ENCODE assay signal across 16 cellular contexts in the genomic region with DNA sequence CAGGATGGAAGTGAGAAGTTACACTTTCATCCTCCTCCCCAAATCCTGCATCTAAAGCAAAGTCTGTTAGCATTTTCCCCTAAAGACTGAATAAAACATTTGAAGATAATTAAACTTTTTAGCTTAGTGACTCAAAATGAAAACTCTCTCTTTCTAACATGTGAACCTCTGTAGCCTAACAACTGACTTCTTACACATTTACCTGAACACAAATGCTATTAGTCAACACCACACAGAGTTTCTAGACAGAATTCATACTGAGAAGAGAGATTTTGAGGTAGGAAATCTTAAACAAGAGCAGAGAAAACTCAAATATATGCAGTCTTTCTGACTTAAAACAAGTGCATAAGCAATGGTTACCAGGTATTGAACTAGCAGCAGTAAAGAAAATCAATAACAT.
"Had no signal": no experiment of that assay in that cellular context is flagged by ENCODE, and none has a peak within 500 bp of the region (broad histone marks: within the 10 kb centered on the region; RNA-seq: fewer than 3 reads in every experiment).

No MANE protein-coding gene starts in this region.

- H3K27me3 Mint-ChIP-seq: dendritic cell treated with granulocyte-macrophage colony-stimulating factor and Interleukin-4, amounts not matched to agents 40 ng/mL and 50 ng/mL, for 4 days; effector memory CD8-positive, alpha-beta T cell; stimulated activated memory B cell treated with anti-CD40 and anti-IgM and Interleukin-4, amounts not matched to agents 10 μg/mL and 1 μg/mL and 100 μg/mL, for 72 hours had no signal

- DNase-seq: effector memory CD8-positive, alpha-beta T cell; gastrocnemius medialis; heart right ventricle; hypothalamus; kidney glomerular epithelial cell; mesendoderm; naive B cell; psoas muscle; retina; right lobe of liver; stimulated activated CD4-positive, alpha-beta T cell treated with anti-CD3 and anti-CD28 coated beads, Interleukin-4, amount 100 ng/mL, for 1 hour; stimulated activated CD8-positive, alpha-beta memory T cell treated with anti-CD3 and anti-CD28 coated beads, Interleukin-4, amount 100 ng/mL, for 48 hours; trophoblast cell had no signal

- H3K4me1 Mint-ChIP-seq: naive B cell; stimulated activated memory B cell treated with anti-CD40 and anti-IgM and Interleukin-4, amounts not matched to agents 10 μg/mL and 1 μg/mL and 100 μg/mL, for 72 hours had no signal

- H3K36me3 Mint-ChIP-seq: stimulated activated memory B cell treated with anti-CD40 and anti-IgM and Interleukin-4, amounts not matched to agents 10 μg/mL and 1 μg/mL and 100 μg/mL, for 72 hours had no signal

- H3K27ac Mint-ChIP-seq: dendritic cell treated with granulocyte-macrophage colony-stimulating factor and Interleukin-4, amounts not matched to agents 40 ng/mL and 50 ng/mL, for 4 days; effector memory CD8-positive, alpha-beta T cell; naive B cell; stimulated activated memory B cell treated with anti-CD40 and anti-IgM and Interleukin-4, amounts not matched to agents 10 μg/mL and 1 μg/mL and 100 μg/mL, for 72 hours had no signal

- H3K9me3 Mint-ChIP-seq: effector memory CD8-positive, alpha-beta T cell had no signal

- ATAC-seq: effector memory CD8-positive, alpha-beta T cell; gastrocnemius medialis; heart right ventricle; psoas muscle; right lobe of liver; stimulated activated memory B cell treated with anti-CD40 and anti-IgM and Interleukin-4, amounts not matched to agents 10 μg/mL and 1 μg/mL and 100 μg/mL, for 72 hours had no signal

- H3K4me3 Mint-ChIP-seq: dendritic cell treated with granulocyte-macrophage colony-stimulating factor and Interleukin-4, amounts not matched to agents 40 ng/mL and 50 ng/mL, for 4 days; effector memory CD8-positive, alpha-beta T cell; naive B cell; nephron; stimulated activated memory B cell treated with anti-CD40 and anti-IgM and Interleukin-4, amounts not matched to agents 10 μg/mL and 1 μg/mL and 100 μg/mL, for 72 hours had no signal
